10 cellular contexts compared by ENCODE assay signal in the genomic region with DNA sequence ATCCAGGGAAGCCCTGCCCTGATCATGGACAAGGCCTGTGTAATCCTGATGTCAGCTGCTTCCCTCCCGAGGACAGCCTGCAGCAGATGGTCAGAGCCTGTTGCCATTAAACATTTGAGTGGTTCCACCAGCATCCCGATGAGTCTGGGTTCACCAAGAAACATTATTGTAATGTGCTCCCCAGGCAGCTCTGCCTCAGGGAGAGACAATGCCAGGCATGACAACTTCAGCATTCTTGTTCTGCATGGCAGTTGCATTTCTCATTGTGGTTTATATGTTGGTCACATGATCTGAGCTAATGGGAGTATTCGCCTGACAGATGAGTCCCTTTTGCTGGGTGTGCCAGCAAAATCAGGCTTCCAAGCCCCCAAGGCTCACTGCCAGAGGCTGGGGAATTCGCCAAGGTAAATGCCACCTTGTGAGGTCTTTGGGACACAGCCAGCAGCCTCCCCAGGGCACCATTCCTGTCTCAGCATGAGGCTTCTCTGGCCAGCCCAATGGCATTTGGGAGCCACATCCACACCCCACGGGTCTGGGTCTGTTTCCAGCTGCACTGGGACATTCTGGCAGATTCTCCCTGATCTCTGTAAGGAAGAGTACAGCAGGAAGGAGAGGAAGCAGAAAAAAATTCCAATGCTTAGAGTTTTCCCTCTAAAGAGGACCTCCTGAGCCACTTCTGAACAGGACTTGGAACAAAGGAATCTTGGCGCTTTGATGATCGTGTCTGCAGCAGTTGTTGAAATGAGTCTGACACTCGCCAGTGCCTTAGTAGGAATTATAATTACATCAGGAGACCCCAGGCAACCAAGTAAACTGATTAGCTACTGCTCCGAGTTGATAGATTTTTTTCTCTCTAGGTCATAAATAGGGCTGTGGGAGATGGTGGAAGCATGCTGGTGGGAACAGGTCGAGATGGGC. TPM values are rescaled to one million over a fixed set of nuclear protein-coding genes. Genes with fewer than 3 reads are reported as not detected.
DNase-seq lines count a peak whose midpoint lies in the region; ATAC-seq and TF ChIP-seq lines count a peak whose summit lies in the region.
"Had no signal": no experiment of that assay in that cellular context is flagged by ENCODE, and none has a peak within 500 bp of the region (broad histone marks: within the 10 kb centered on the region; RNA-seq: fewer than 3 reads in every experiment).

No MANE protein-coding gene starts in this region.

- POLR2A ChIA-PET in WTC11 (lab: Charles Lee): no interaction called here

- WGBS in sigmoid colon, 2 donors: 50 to 59% methylated on average over 10 of the region's 10 CpGs

- in situ Hi-C loops in Caki2 (cut with HindIII; ENCODE audit: low pct_unique_long_range_greater_than_20kb, low sequenced_read_pairs): no loop called here

- CTCF ChIA-PET in WTC11 (lab: Charles Lee): interaction anchor here (1.3 kb wide), 1 partner anchor 13 kb away, joined by 4 read pairs; no protein-coding TSS in a partner anchor

- peaks cover 0 to 8% (median 0%) of the 10 kb centered on the region in 3 donors for H3K27me3 ChIP-seq in sigmoid colon

- no peak for TF ChIP-seq EP300 in sigmoid colon (IDR thresholded peaks at IDR 0.05)

- no peak overlapping the region; the same call in 1 of the 2 replicates for H3K27ac Mint-ChIP-seq in WTC11

- no peaks in the 10 kb centered on the region for H3K9me3 ChIP-seq in sigmoid colon

- TF ChIP-seq POLR2A in sigmoid colon (IDR thresholded peaks at IDR 0.05): no peak

- H3K9me3 Mint-ChIP-seq in WTC11: peaks cover 3% of the 10 kb centered on the region; the same call in 1 of the 2 replicates

- no peaks in the 10 kb centered on the region for H3K27me3 Mint-ChIP-seq in WTC11 (ENCODE audit: low read depth)

- DNase-seq in Caki2 (ENCODE audit: low read depth) (peak; percentile 98), MV-4-11 (lab: John Stamatoyannopoulos, UW) (peak; percentile 46), WTC11 (ENCODE audit: low spot score) (no peak), kidney glomerular epithelial cell (lab: John Stamatoyannopoulos, UW) (peak; percentile 95), sigmoid colon (no peak)
- DNase-seq: KBM-7 had no signal

- no peak overlapping the region for H3K27ac ChIP-seq in sigmoid colon

- H3K36me3 Mint-ChIP-seq in WTC11: no peaks in the 10 kb centered on the region; the same call in 1 of the 2 replicates

- no peak overlapping the region for H3K4me3 ChIP-seq in sigmoid colon
- H3K4me3 ChIP-seq: lung had no signal

- intact Hi-C loops in sigmoid colon (cut with DNase I): no loop called here

- H3K4me3 Mint-ChIP-seq in WTC11: no peak overlapping the region

- no peaks in the 10 kb centered on the region for H3K36me3 ChIP-seq in sigmoid colon

- H3K4me1 ChIP-seq in sigmoid colon: peaks cover 0 to 15% (median 5%) of the 10 kb centered on the region in 4 donors

- TF ChIP-seq CTCF in WTC11 (IDR thresholded peaks at IDR 0.05): no peak
- TF ChIP-seq CTCF in sigmoid colon (IDR thresholded peaks at IDR 0.05): no peak

- peaks cover 8% of the 10 kb centered on the region for H3K4me1 Mint-ChIP-seq in WTC11

- ATAC-seq in WTC11 (peak; percentile 56), HG03280 (IDR thresholded peaks at IDR 0.05; ENCODE audit: unreplicated experiment) (no peak), HG03139 (IDR thresholded peaks at IDR 0.05; ENCODE audit: unreplicated experiment) (no peak), GM19324 (IDR thresholded peaks at IDR 0.05; ENCODE audit: low FRiP score, unreplicated experiment) (no peak)

TF ChIP-seq in WTC11, 78 proteins besides CTCF, POLR2A, EP300 and RAD21:
- TF ChIP-seq PREB (CRISPR knock-in tag; IDR thresholded peaks at IDR 0.05; ENCODE audit: borderline replicate concordance) (no peak), MLX (CRISPR knock-in tag; IDR thresholded peaks at IDR 0.05) (no peak), ZNF423 (CRISPR knock-in tag; IDR thresholded peaks at IDR 0.05) (peak; percentile 80), HMGA2 (CRISPR knock-in tag; IDR thresholded peaks at IDR 0.05) (no peak), FOXP1 (CRISPR knock-in tag; IDR thresholded peaks at IDR 0.05; ENCODE audit: borderline replicate concordance) (no peak)

RNA-seq across cellular contexts. Expression of gene KCNIP1, which starts 18.6 kb away (rescaled TPM):
- not detected in 2 replicates for total RNA-seq in Caki2 (2014; rRNA removed; shearing (Covaris generic); ENCODE audit: low replicate concordance)
- total RNA-seq in WTC11 (2021) (0.59 to 0.82 TPM (median 0.80 TPM) in 3 replicates), sigmoid colon (1 to 10 TPM in 3 of 4 donors, under 1 TPM in 1; 0.49 to 2.8 (median 1.3) TPM)
- under 1 TPM in 1 of 3 donors, not detected in 2; 0.28 TPM for polyA plus RNA-seq in sigmoid colon

Comparison
In these comparisons a context has a peak if more than half of its experiments do, and no peak if none do; other contexts are left out.
1. DNase-seq: peak in Caki2 (single experiment), MV-4-11 (single experiment) and kidney glomerular epithelial cell (single experiment); none in WTC11 (single experiment) and sigmoid colon (single experiment).